In genomic region chr20:2430538-2430937, GRCh38 we compare ENCODE assay signal across 10 cellular contexts. TPM values are rescaled to one million over a fixed set of nuclear protein-coding genes. Genes with fewer than 3 reads are reported as not detected.
"Had no signal": no experiment of that assay in that cellular context is flagged by ENCODE, and none has a peak within 500 bp of the region (broad histone marks: within the 10 kb centered on the region; RNA-seq: fewer than 3 reads in every experiment).

No MANE protein-coding gene starts in this region.

- H3K36me3 ChIP-seq: HAP-1 had no signal

- H3K4me3 ChIP-seq: GM23248, GM23338, HAP-1 had no signal

- DNase-seq: GM23248, GOT3, H7, H9, HCEC 1CT, HFFc6 had no signal

- H3K27ac ChIP-seq: GM23248 had no signal

- H3K4me1 ChIP-seq: HAP-1 had no signal

- H3K9me3 ChIP-seq: HAP-1 had no signal

- H3K9ac ChIP-seq: GM23248 had no signal

- H2AFZ ChIP-seq: GM23248, GM23338 had no signal

- H3K4me2 ChIP-seq: GM23338 had no signal

- FAIRE-seq: H54 had no signal

RNA-seq across cellular contexts. Expression of gene TGM6, which starts 49.8 kb away (rescaled TPM):
- total RNA-seq: GM23248, GM23338, H4, H7, H9, HFFc6 had no signal
- polyA plus RNA-seq: GM23248, GM23338 had no signal
